Comparison of ENCODE assay signal across 12 cellular contexts in the genomic region with DNA sequence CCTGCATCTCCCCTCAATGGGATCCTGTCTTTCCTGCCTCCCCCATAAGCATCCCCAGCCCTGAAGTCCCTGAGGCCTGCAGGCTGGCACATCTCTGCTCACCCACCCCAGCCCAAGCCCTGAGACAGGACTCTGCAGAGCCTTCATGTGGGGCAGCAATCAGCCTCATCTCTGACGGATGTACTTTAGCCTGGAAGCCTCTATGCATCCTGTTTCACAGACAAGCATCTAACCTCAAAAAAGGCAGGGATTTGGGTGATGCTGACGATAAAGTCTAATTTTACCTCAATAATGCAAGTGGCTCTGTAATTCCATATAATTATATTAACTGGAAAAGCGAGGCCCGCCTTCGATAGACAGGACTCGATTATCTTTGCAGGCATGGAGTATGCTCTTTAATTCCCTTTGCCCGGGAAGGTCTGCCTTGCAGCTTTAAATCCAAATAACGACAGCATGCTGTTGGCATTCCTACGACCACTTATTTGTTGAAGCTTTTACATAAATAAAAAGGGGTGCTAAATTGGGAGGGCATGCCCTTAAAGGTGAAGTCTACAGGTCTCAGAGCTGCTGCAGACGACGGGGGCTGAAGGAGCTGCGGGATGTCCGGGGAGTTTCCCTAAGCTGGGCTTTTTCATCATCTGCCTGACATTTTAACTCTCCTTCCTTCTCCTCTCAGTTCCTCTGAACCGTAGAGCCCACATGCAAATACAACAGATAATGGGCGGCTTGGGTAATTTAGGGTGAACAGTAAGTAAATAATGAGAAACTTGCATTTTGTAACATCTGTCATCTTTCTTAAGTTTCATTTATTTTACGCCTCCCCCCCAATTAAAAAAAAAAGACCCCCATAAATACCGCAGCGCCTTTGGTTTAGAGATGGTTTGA.
DNase-seq lines count a peak whose midpoint lies in the region; ATAC-seq and TF ChIP-seq lines count a peak whose summit lies in the region.
"Had no signal": no experiment of that assay in that cellular context is flagged by ENCODE, and none has a peak within 500 bp of the region (broad histone marks: within the 10 kb centered on the region; RNA-seq: fewer than 3 reads in every experiment).

No MANE protein-coding gene starts in this region.

- no peak for TF ChIP-seq CTCF in colonic mucosa (IDR thresholded peaks at IDR 0.05)

- H3K9me3 ChIP-seq in colonic mucosa: no peaks in the 10 kb centered on the region
- H3K9me3 ChIP-seq: transverse colon had no signal

- H3K27me3 ChIP-seq in colonic mucosa: no peaks in the 10 kb centered on the region
- H3K27me3 ChIP-seq: transverse colon had no signal

- no peaks in the 10 kb centered on the region for H3K36me3 ChIP-seq in colonic mucosa
- H3K36me3 ChIP-seq: transverse colon had no signal

- ATAC-seq in GM18502 (IDR thresholded peaks at IDR 0.05; ENCODE audit: poor library complexity, unreplicated experiment) (peak; percentile 82), GM19397 (IDR thresholded peaks at IDR 0.05; ENCODE audit: unreplicated experiment) (peak; percentile 84), HG02885 (IDR thresholded peaks at IDR 0.05; ENCODE audit: poor library complexity, unreplicated experiment) (peak; percentile 88)

- no peaks in the 10 kb centered on the region for H3K4me1 ChIP-seq in colonic mucosa
- H3K4me1 ChIP-seq: transverse colon had no signal

- intact Hi-C loops in colonic mucosa (cut with DNase I): no loop called here

- no peak overlapping the region for H3K27ac ChIP-seq in colonic mucosa
- H3K27ac ChIP-seq: transverse colon had no signal

- peak; percentile 74 for DNase-seq in NCI-H69 (lab: John Stamatoyannopoulos, UW)
- DNase-seq in colonic mucosa: no peak
- no peak for DNase-seq in NCI-H510A treated with DMSO at 0.1 percent for 48 hours (lab: John Stamatoyannopoulos, UW)
- DNase-seq in activated effector memory CD4-positive, alpha-beta T cell treated with anti-CD3 and anti-CD28 coated beads, Interleukin-2, amount 50 U/mL, for 16 hours: no peak
- no peak for DNase-seq in NCI-H1930 (lab: John Stamatoyannopoulos, UW)
- DNase-seq: activated CD4-positive, alpha-beta T cell treated with anti-CD3 and anti-CD28 coated beads for 1 hour; activated naive CD4-positive, alpha-beta T cell treated with anti-CD3 and anti-CD28 coated beads, Interleukin-2, amount 10 ng/mL, durations not matched to agents 7 days and 5 days; NCI-H1436; transverse colon had no signal

- H3K4me3 ChIP-seq in colonic mucosa: no peak overlapping the region
- H3K4me3 ChIP-seq: transverse colon had no signal

- H3K9ac ChIP-seq in colonic mucosa (ENCODE audit: low read depth in 2 of 2, low read length in 2 of 2): no peak overlapping the region
